Comparison of ENCODE assay signal across 19 cellular contexts in genomic region chr5:159971038-159971437, GRCh38. TPM values are rescaled to one million over a fixed set of nuclear protein-coding genes. Genes with fewer than 3 reads are reported as not detected.
DNase-seq lines count a peak whose midpoint lies in the region; ATAC-seq and TF ChIP-seq lines count a peak whose summit lies in the region.
"Had no signal": no experiment of that assay in that cellular context is flagged by ENCODE, and none has a peak within 500 bp of the region (broad histone marks: within the 10 kb centered on the region; RNA-seq: fewer than 3 reads in every experiment).

No MANE protein-coding gene starts in this region.

- H3K27ac ChIP-seq in fibroblast of lung (ENCODE audit: insufficient read depth, low read length): no peak overlapping the region
- H3K27ac ChIP-seq in tibial artery: no peak overlapping the region
- H3K27ac ChIP-seq: gastrocnemius medialis had no signal

- H3K9me3 ChIP-seq in fibroblast of lung (ENCODE audit: control insufficient read depth, insufficient read depth, low read depth, low read length) (no peaks in the 10 kb centered on the region), tibial artery (no peaks in the 10 kb centered on the region)
- H3K9me3 ChIP-seq: gastrocnemius medialis, MG63 had no signal

- in situ Hi-C loops in Caki2 (cut with HindIII; ENCODE audit: low pct_unique_long_range_greater_than_20kb, low sequenced_read_pairs): no loop called here

- no peak overlapping the region for H3K4me2 ChIP-seq in fibroblast of lung (ENCODE audit: extremely low read depth, insufficient read depth, low read length)

- no peak for ATAC-seq in sciatic nerve
- no peak for ATAC-seq in HG03571 (IDR thresholded peaks at IDR 0.05; ENCODE audit: unreplicated experiment)
- ATAC-seq: activated CD4-positive, CD25-positive, alpha-beta regulatory T cell treated with anti-CD3 and anti-CD28 coated beads, Interleukin-2, amount 50 U/mL, for 24 hours; effector memory CD8-positive, alpha-beta T cell; gastrocnemius medialis; naive thymus-derived CD8-positive, alpha-beta T cell had no signal

- H3K4me3 ChIP-seq in fibroblast of lung (replicated peaks in 1 of 4; ENCODE audit: control extremely low read depth in 1 of 4, insufficient read depth in 1 of 4, low read depth in 3 of 4, low read length in 4 of 4) (no peak overlapping the region), tibial artery (no peak overlapping the region)
- H3K4me3 ChIP-seq: gastrocnemius medialis, MG63 had no signal

- H3K36me3 ChIP-seq in fibroblast of lung (ENCODE audit: control insufficient read depth, insufficient read depth, low read length) (no peaks in the 10 kb centered on the region), tibial artery (no peaks in the 10 kb centered on the region)
- H3K36me3 ChIP-seq: gastrocnemius medialis, MG63 had no signal

- H3K79me2 ChIP-seq in fibroblast of lung (ENCODE audit: control insufficient read depth, insufficient read depth, low read length): no peaks in the 10 kb centered on the region

- peaks cover 8% of the 10 kb centered on the region for H3K4me1 ChIP-seq in fibroblast of lung (ENCODE audit: control insufficient read depth, extremely low read depth, insufficient read depth, low read length)
- peaks cover 0 to 44% (median 13%) of the 10 kb centered on the region in 4 donors for H3K4me1 ChIP-seq in tibial artery
- H3K4me1 ChIP-seq: gastrocnemius medialis had no signal

- no peak overlapping the region for H2AFZ ChIP-seq in fibroblast of lung (ENCODE audit: low read length)

- H3K27me3 ChIP-seq in fibroblast of lung (ENCODE audit: control insufficient read depth, insufficient read depth, low read length): no peaks in the 10 kb centered on the region
- H3K27me3 ChIP-seq in tibial artery: peaks cover 0 to 8% of the 10 kb centered on the region in 2 donors
- H3K27me3 ChIP-seq: MG63 had no signal

- TF ChIP-seq CTCF in fibroblast of lung (conservative IDR thresholded peaks at IDR 0.05 in 1 of 2, IDR thresholded peaks at IDR 0.05 in 1 of 2; ENCODE audit: low read depth in 1 of 2, low read length in 2 of 2): no peak
- no peak for TF ChIP-seq CTCF in tibial artery (IDR thresholded peaks at IDR 0.05)

- intact Hi-C loops in sciatic nerve (cut with DNase I): no loop called here
- intact Hi-C loops in tibial artery (cut with DNase I; ENCODE audit: low total_unique reads): no loop called here

- DNase-seq in Caki2 (ENCODE audit: low read depth) (peak; percentile 41), NCI-H226 (peak; percentile 9), fibroblast of lung (ENCODE audit: low read depth in 2 of 2) (peak; percentile 59 to 77), renal cortical epithelial cell (ENCODE audit: low read depth) (peak; percentile 64), kidney glomerular epithelial cell (lab: John Stamatoyannopoulos, UW) (no peak), sciatic nerve (ENCODE audit: low spot score) (no peak), tibial artery (no peak)
- DNase-seq: effector memory CD8-positive, alpha-beta T cell; gastrocnemius medialis; GF-D8; MG63; naive thymus-derived CD8-positive, alpha-beta T cell; NCI-H1694; NCI-H446 treated with DMSO at 0.1 percent for 48 hours; stimulated activated CD4-positive, alpha-beta T cell treated with anti-CD3 and anti-CD28 coated beads, Interleukin-15, amount 100 ng/mL, for 24 hours; stimulated activated naive CD4-positive, alpha-beta T cell treated with Interleukin-2 at 50 U/mL for 16 hours had no signal

- H4K20me1 ChIP-seq in fibroblast of lung (ENCODE audit: control insufficient read depth, extremely low read depth, insufficient read depth, low read length): no peaks in the 10 kb centered on the region

- no peak overlapping the region for H3K9ac ChIP-seq in fibroblast of lung (ENCODE audit: insufficient read depth, low read length)

RNA-seq across cellular contexts. Expression of gene TTC1, which starts 37.9 kb away (rescaled TPM):
- 30.5 and 39.1 TPM in 2 replicates for total RNA-seq in Caki2 (2014; rRNA removed; shearing (Covaris generic); ENCODE audit: low replicate concordance)
- total RNA-seq in fibroblast of lung (39.5 and 41.6 TPM in 2 replicates), renal cortical epithelial cell (77.2 and 83.0 TPM in 2 replicates), sciatic nerve (47.2 TPM)
- polyA plus RNA-seq in fibroblast of lung: 63.7 and 68.3 TPM in 2 replicates
- polyA plus RNA-seq in fibroblast of lung (2012): 55.9 and 67.3 TPM in 2 replicates
- polyA minus RNA-seq in fibroblast of lung (ENCODE audit: low replicate concordance): 38.8 and 43.5 TPM in 2 replicates

RNA-seq across cellular contexts. Expression of gene ADRA1B, which starts 54.8 kb away (rescaled TPM):
- total RNA-seq in Caki2 (2014; rRNA removed; shearing (Covaris generic); ENCODE audit: low replicate concordance): 25.0 and 28.4 TPM in 2 replicates
- total RNA-seq in fibroblast of lung: 0.26 and 0.99 TPM in 2 replicates
- 0.73 and 1.7 TPM in 2 replicates for polyA plus RNA-seq in fibroblast of lung
- polyA plus RNA-seq in fibroblast of lung (2012): 1.3 and 2.4 TPM in 2 replicates
- 0.19 and 5.2 TPM in 2 replicates for polyA minus RNA-seq in fibroblast of lung (ENCODE audit: low replicate concordance)
- 1.6 and 5.4 TPM in 2 replicates for total RNA-seq in renal cortical epithelial cell
- total RNA-seq in sciatic nerve: 1.6 TPM
- total RNA-seq: H9; naive thymus-derived CD8-positive, alpha-beta T cell had no signal
- polyA plus RNA-seq: naive thymus-derived CD8-positive, alpha-beta T cell had no signal

Comparison
In these comparisons a context has a peak if more than half of its experiments do, and no peak if none do; other contexts are left out.
1. DNase-seq: peak in Caki2 (single experiment), NCI-H226 (single experiment), fibroblast of lung (2 of 2) and renal cortical epithelial cell (single experiment); none in kidney glomerular epithelial cell (single experiment), sciatic nerve (single experiment) and tibial artery (0 of 2).